8 cellular contexts compared by ENCODE assay signal in the genomic region with DNA sequence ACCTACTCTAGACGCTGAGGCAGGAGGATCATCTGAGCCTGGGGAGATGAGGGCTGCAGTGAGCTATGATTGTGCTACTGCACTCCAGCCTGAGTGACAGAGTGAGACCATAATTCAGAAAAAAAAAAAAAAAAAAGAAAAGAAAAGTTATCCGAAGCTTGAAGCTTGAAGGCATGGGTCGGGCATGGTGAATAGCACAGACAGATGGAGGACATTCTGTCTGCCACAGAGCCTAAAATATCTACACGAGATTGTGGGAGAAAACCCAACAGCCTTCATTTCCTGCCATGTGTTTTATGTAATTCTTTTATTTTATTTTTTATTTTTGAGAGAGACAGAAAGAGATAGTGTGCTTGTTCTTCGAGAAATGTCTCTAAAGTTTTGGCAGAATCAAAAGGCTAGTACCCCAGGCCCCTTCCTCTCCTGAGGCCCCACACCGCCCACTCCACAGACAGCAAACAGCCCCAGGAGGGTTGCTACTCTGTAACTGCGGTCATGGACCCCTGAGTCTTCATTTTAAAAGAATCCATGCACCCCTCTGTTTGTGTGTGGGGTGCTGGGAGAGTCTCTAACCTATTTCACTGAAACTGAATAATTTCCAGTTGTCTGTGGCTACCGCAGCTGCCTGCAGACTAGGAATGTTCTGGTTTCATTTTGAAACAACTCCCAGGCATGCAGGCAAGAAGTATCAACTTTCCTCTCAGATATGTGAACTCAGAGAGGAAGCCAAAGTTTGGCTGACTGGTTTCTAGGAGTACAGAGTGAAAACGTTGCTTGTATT. TPM values are rescaled to one million over a fixed set of nuclear protein-coding genes. Genes with fewer than 3 reads are reported as not detected.
A peak's percentile ranks its signal among the peaks of the same experiment; 100 is the strongest.
DNase-seq lines count a peak whose midpoint lies in the region; ATAC-seq lines count a peak whose summit lies in the region.

No MANE protein-coding gene starts in this region.

- peak overlapping the region in 1 of 3 donors; percentile 43 for H3K27ac Mint-ChIP-seq in CD4-positive, CD25-positive, alpha-beta regulatory T cell
- H3K27ac Mint-ChIP-seq in dendritic cell treated with granulocyte-macrophage colony-stimulating factor and Interleukin-4, amounts not matched to agents 40 ng/mL and 50 ng/mL, for 4 days, result peak overlapping the region; percentile 94

- H3K36me3 ChIP-seq in CD4-positive, CD25-positive, alpha-beta regulatory T cell (ENCODE audit: control insufficient read depth, insufficient read depth, low read length), result no peaks in the 10 kb centered on the region
- H3K36me3 ChIP-seq in KOPT-K1 (ENCODE audit: insufficient read depth, low read length) (no peaks in the 10 kb centered on the region), muscle layer of duodenum (ENCODE audit: control insufficient read depth in 1 of 2, insufficient read depth in 2 of 2, low read length in 2 of 2) (no peaks in the 10 kb centered on the region)

- no peaks in the 10 kb centered on the region for H3K36me3 Mint-ChIP-seq in CD4-positive, CD25-positive, alpha-beta regulatory T cell
- H3K36me3 Mint-ChIP-seq in dendritic cell treated with granulocyte-macrophage colony-stimulating factor and Interleukin-4, amounts not matched to agents 40 ng/mL and 50 ng/mL, for 4 days (ENCODE audit: low read depth), result no peaks in the 10 kb centered on the region

- DNase-seq in CD4-positive, CD25-positive, alpha-beta regulatory T cell, result no peak
- DNase-seq in GM19238 (ENCODE audit: insufficient read length, low spot score) (no peak), NCI-H2227 (lab: John Stamatoyannopoulos, UW; ENCODE audit: unreplicated experiment) (no peak)

- no peak overlapping the region for H3K4me3 Mint-ChIP-seq in CD4-positive, CD25-positive, alpha-beta regulatory T cell
- H3K4me3 Mint-ChIP-seq in dendritic cell treated with granulocyte-macrophage colony-stimulating factor and Interleukin-4, amounts not matched to agents 40 ng/mL and 50 ng/mL, for 4 days, result no peak overlapping the region

- peaks cover 8% of the 10 kb centered on the region for H3K4me1 ChIP-seq in CD4-positive, CD25-positive, alpha-beta regulatory T cell (ENCODE audit: control insufficient read depth, insufficient read depth, low read length, poor library complexity, severe bottlenecking)
- H3K4me1 ChIP-seq in muscle layer of duodenum (ENCODE audit: control insufficient read depth in 1 of 2, insufficient read depth in 2 of 2, low read length in 2 of 2), result peaks cover 3 to 20% of the 10 kb centered on the region in 2 donors

- no peaks in the 10 kb centered on the region for H3K9me3 ChIP-seq in CD4-positive, CD25-positive, alpha-beta regulatory T cell (ENCODE audit: control insufficient read depth in 2 of 2, low read length in 2 of 2)
- H3K9me3 ChIP-seq in KOPT-K1 (ENCODE audit: insufficient read depth, low read length, poor library complexity, severe bottlenecking), result no peaks in the 10 kb centered on the region
- no peaks in the 10 kb centered on the region for H3K9me3 ChIP-seq in muscle layer of duodenum (ENCODE audit: control insufficient read depth in 1 of 2, low read length in 2 of 2)

- intact Hi-C loops in dendritic cell treated with granulocyte-macrophage colony-stimulating factor and Interleukin-4, amounts not matched to agents 40 ng/mL and 50 ng/mL, for 4 days (cut with micrococcal nuclease), result no loop called here

- peak overlapping the region; percentile 28 for H3K4me3 ChIP-seq in CD4-positive, CD25-positive, alpha-beta regulatory T cell (ENCODE audit: low read depth, low read length)
- H3K4me3 ChIP-seq in muscle layer of duodenum (ENCODE audit: low read depth in 1 of 2, low read length in 2 of 2), result peak overlapping the region in 1 of 2 donors; percentile 51

- no peak for ATAC-seq in CD4-positive, CD25-positive, alpha-beta regulatory T cell (ENCODE audit: low read depth in 2 of 2)
- ATAC-seq in GM18498 (IDR thresholded peaks at IDR 0.05; ENCODE audit: unreplicated experiment) (no peak), HG02763 (IDR thresholded peaks at IDR 0.05; ENCODE audit: unreplicated experiment) (no peak)

- no peak overlapping the region for H3K27ac ChIP-seq in CD4-positive, CD25-positive, alpha-beta regulatory T cell (ENCODE audit: insufficient read depth, low read length, poor library complexity, severe bottlenecking)
- peak overlapping the region; percentile 98 for H3K27ac ChIP-seq in KOPT-K1 (ENCODE audit: low read depth, low read length, poor library complexity, severe bottlenecking)
- H3K27ac ChIP-seq in muscle layer of duodenum (ENCODE audit: low read length), result peak overlapping the region; percentile 76

- H3K27me3 Mint-ChIP-seq in CD4-positive, CD25-positive, alpha-beta regulatory T cell, result peaks cover 14% of the 10 kb centered on the region
- H3K27me3 Mint-ChIP-seq in dendritic cell treated with granulocyte-macrophage colony-stimulating factor and Interleukin-4, amounts not matched to agents 40 ng/mL and 50 ng/mL, for 4 days, result no peaks in the 10 kb centered on the region

- H3K4me1 Mint-ChIP-seq in CD4-positive, CD25-positive, alpha-beta regulatory T cell, result peaks cover 11 to 34% (median 23%) of the 10 kb centered on the region in 4 donors
- H3K4me1 Mint-ChIP-seq in dendritic cell treated with granulocyte-macrophage colony-stimulating factor and Interleukin-4, amounts not matched to agents 40 ng/mL and 50 ng/mL, for 4 days (ENCODE audit: low read depth), result peaks cover 69% of the 10 kb centered on the region

- H3K27me3 ChIP-seq in CD4-positive, CD25-positive, alpha-beta regulatory T cell (ENCODE audit: control insufficient read depth, insufficient read depth, low read length), result no peaks in the 10 kb centered on the region
- no peaks in the 10 kb centered on the region for H3K27me3 ChIP-seq in muscle layer of duodenum (ENCODE audit: low read depth, low read length)

- H3K9me3 Mint-ChIP-seq in CD4-positive, CD25-positive, alpha-beta regulatory T cell, result peaks cover 0 to 2% (median 0%) of the 10 kb centered on the region in 7 donors
- no peaks in the 10 kb centered on the region for H3K9me3 Mint-ChIP-seq in dendritic cell treated with granulocyte-macrophage colony-stimulating factor and Interleukin-4, amounts not matched to agents 40 ng/mL and 50 ng/mL, for 4 days

RNA-seq across cellular contexts. Expression of gene RCBTB2, which starts 38.4 kb away (rescaled TPM):
- total RNA-seq in CD4-positive, CD25-positive, alpha-beta regulatory T cell, result 21.8 TPM
- 10 to 100 TPM; 24.3 to 32.5 (median 27.3) TPM for polyA plus RNA-seq in CD4-positive, CD25-positive, alpha-beta regulatory T cell
